ENCODE assay signal across 11 cellular contexts in the genomic region with DNA sequence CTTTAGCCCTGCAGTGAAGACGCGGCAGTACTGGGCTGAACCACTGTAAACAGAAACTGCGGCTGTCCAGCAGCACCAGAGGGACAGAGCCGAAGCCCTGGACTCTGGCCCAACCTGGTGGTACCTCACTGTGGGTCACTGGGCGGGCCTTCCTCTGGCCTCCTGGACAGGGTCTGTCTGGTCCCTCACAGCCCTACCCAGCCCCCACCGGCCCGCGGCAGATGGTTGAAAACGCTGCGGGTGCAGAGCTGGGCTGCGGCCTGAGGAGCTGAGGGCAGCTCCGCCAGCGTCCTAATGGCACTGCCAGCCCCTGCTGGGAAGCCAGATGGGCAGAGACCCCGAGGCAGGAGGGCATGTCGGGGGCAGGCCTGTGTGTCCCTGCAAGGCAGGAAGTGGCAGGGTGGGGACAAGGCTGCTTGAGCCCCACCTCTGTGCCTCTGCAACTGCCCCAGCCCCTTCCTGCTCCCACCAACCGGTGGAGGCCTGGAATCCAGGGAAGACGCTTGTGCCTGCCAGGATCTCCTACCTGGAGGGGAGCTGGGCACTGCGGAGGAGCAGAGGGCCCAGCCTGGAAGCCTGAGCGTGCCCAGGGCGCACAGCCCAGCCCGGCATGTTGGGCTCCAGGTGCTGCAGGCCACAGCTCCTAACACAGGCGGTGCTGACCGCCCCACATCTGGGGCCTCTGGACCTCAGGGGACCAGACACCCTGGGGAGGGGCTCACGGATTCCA. TPM values are rescaled to one million over a fixed set of nuclear protein-coding genes. Genes with fewer than 3 reads are reported as not detected.
DNase-seq lines count a peak whose midpoint lies in the region; ATAC-seq and TF ChIP-seq lines count a peak whose summit lies in the region.
"Had no signal": no experiment of that assay in that cellular context is flagged by ENCODE, and none has a peak within 500 bp of the region (broad histone marks: within the 10 kb centered on the region; RNA-seq: fewer than 3 reads in every experiment).

No MANE protein-coding gene starts in this region.

- no peak overlapping the region for H3K4me3 ChIP-seq in RWPE2 (ENCODE audit: severe bottlenecking)
- H3K4me3 ChIP-seq in transverse colon: no peak overlapping the region

- H3K9me3 Mint-ChIP-seq in effector memory CD8-positive, alpha-beta T cell: no peaks in the 10 kb centered on the region
- no peaks in the 10 kb centered on the region for H3K9me3 Mint-ChIP-seq in natural killer cell
- no peaks in the 10 kb centered on the region for H3K9me3 Mint-ChIP-seq in activated CD8-positive, alpha-beta memory T cell treated with anti-CD3 and anti-CD28 coated beads, Interleukin-2, amount 10 ng/mL, durations not matched to agents 7 days and 5 days (ENCODE audit: low read depth)
- H3K9me3 Mint-ChIP-seq: activated T-helper 1 cell treated with anti-CD3 and anti-CD28 coated beads, Interleukin-12 subunit alpha, Interleukin-12 subunit beta, Interleukin-2, Interleukin-4 antibody, amounts not matched to agents 30 ng/mL and 10 ng/mL and 1 ng/mL, durations not matched to agents 14 hours and 24 hours and 36 hours had no signal

- H3K27me3 Mint-ChIP-seq in effector memory CD8-positive, alpha-beta T cell: no peaks in the 10 kb centered on the region
- H3K27me3 Mint-ChIP-seq in natural killer cell (ENCODE audit: low read depth in 2 of 2): no peaks in the 10 kb centered on the region
- H3K27me3 Mint-ChIP-seq in activated CD8-positive, alpha-beta memory T cell treated with anti-CD3 and anti-CD28 coated beads, Interleukin-2, amount 10 ng/mL, durations not matched to agents 7 days and 5 days: no peaks in the 10 kb centered on the region

- TF ChIP-seq POLR2A in transverse colon (IDR thresholded peaks at IDR 0.05): no peak

- H3K27ac ChIP-seq in RWPE2 (ENCODE audit: poor library complexity, severe bottlenecking) (no peak overlapping the region), transverse colon (peak overlapping the region; percentile 1 to 44 (median 19))
- H3K27ac ChIP-seq: epithelial cell of prostate had no signal

- in situ Hi-C loops in transverse colon (cut with MboI; ENCODE audit: low pct_ligation_motif_present in 1 of 4, low pct_unique_long_range_greater_than_20kb in 1 of 4, low sequenced_read_pairs in 3 of 4): no loop called here

- CTCF ChIA-PET in activated CD8-positive, alpha-beta memory T cell treated with anti-CD3 and anti-CD28 coated beads, Interleukin-2, amount 10 ng/mL, durations not matched to agents 7 days and 5 days (lab: Charles Lee): no interaction called here

- ATAC-seq in RWPE2 (ENCODE audit: low read depth) (no peak), natural killer cell (no peak), GM19397 (IDR thresholded peaks at IDR 0.05; ENCODE audit: unreplicated experiment) (no peak), HG03045 (IDR thresholded peaks at IDR 0.05; ENCODE audit: unreplicated experiment) (no peak)
- no peak for ATAC-seq in effector memory CD8-positive, alpha-beta T cell (replicated peaks)
- ATAC-seq in activated CD8-positive, alpha-beta memory T cell treated with anti-CD3 and anti-CD28 coated beads, Interleukin-2, amount 10 ng/mL, durations not matched to agents 7 days and 5 days: no peak
- ATAC-seq: activated CD4-positive, CD25-positive, alpha-beta regulatory T cell treated with anti-CD3 and anti-CD28 coated beads, Interleukin-2, amount 50 U/mL, for 24 hours had no signal

- H3K4me1 ChIP-seq in RWPE2 (ENCODE audit: insufficient read depth, poor library complexity, severe bottlenecking) (peaks cover 3% of the 10 kb centered on the region), transverse colon (peaks cover 8 to 46% (median 19%) of the 10 kb centered on the region in 4 donors)

- no peak for TF ChIP-seq EP300 in transverse colon (IDR thresholded peaks at IDR 0.05; ENCODE audit: low read depth)

- no peaks in the 10 kb centered on the region for H3K27me3 ChIP-seq in RWPE2 (ENCODE audit: insufficient read depth, poor library complexity, severe bottlenecking)
- no peaks in the 10 kb centered on the region for H3K27me3 ChIP-seq in transverse colon

- DNase-seq in RWPE2 (ENCODE audit: low spot score) (peak; percentile 50), natural killer cell (no peak), transverse colon (no peak)
- no peak for DNase-seq in effector memory CD8-positive, alpha-beta T cell
- DNase-seq in activated CD8-positive, alpha-beta memory T cell treated with anti-CD3 and anti-CD28 coated beads, Interleukin-2, amount 10 ng/mL, durations not matched to agents 7 days and 5 days: no peak
- DNase-seq: SW 1271 had no signal

- H3K27ac Mint-ChIP-seq in effector memory CD8-positive, alpha-beta T cell: peak overlapping the region; percentile 83 to 88
- H3K27ac Mint-ChIP-seq in natural killer cell: peak overlapping the region; percentile 64 to 82
- no peak overlapping the region for H3K27ac Mint-ChIP-seq in activated CD8-positive, alpha-beta memory T cell treated with anti-CD3 and anti-CD28 coated beads, Interleukin-2, amount 10 ng/mL, durations not matched to agents 7 days and 5 days
- H3K27ac Mint-ChIP-seq: activated T-helper 1 cell treated with anti-CD3 and anti-CD28 coated beads, Interleukin-12 subunit alpha, Interleukin-12 subunit beta, Interleukin-2, Interleukin-4 antibody, amounts not matched to agents 30 ng/mL and 10 ng/mL and 1 ng/mL, durations not matched to agents 14 hours and 24 hours and 36 hours had no signal

- 86% methylated on average over 15 of the region's 24 CpGs; no CpG with 5 or more reads in 1 of the 2 donors for WGBS in transverse colon (ENCODE audit: low coverage in 1 of 2), 2 donors

- intact Hi-C loops in natural killer cell (cut with micrococcal nuclease): no loop called here
- intact Hi-C loops in transverse colon (cut with DNase I; ENCODE audit: low total_unique reads): no loop called here

- TF ChIP-seq CTCF in RWPE2 (IDR thresholded peaks at IDR 0.05; ENCODE audit: poor library complexity, severe bottlenecking): no peak
- TF ChIP-seq CTCF in natural killer cell (IDR thresholded peaks at IDR 0.05): no peak
- TF ChIP-seq CTCF in transverse colon (IDR thresholded peaks at IDR 0.05): no peak

- H3K9me3 ChIP-seq in RWPE2 (ENCODE audit: severe bottlenecking) (no peaks in the 10 kb centered on the region), transverse colon (no peaks in the 10 kb centered on the region)

- H3K4me1 Mint-ChIP-seq in effector memory CD8-positive, alpha-beta T cell (ENCODE audit: low read depth in 2 of 2): peaks cover 27 to 30% of the 10 kb centered on the region in 2 donors
- H3K4me1 Mint-ChIP-seq in natural killer cell: peaks cover 30 to 54% of the 10 kb centered on the region in 2 donors
- H3K4me1 Mint-ChIP-seq in activated CD8-positive, alpha-beta memory T cell treated with anti-CD3 and anti-CD28 coated beads, Interleukin-2, amount 10 ng/mL, durations not matched to agents 7 days and 5 days: peaks cover 9% of the 10 kb centered on the region

- peaks cover 11% of the 10 kb centered on the region for H3K36me3 Mint-ChIP-seq in effector memory CD8-positive, alpha-beta T cell (ENCODE audit: insufficient read depth)
- no peaks in the 10 kb centered on the region for H3K36me3 Mint-ChIP-seq in natural killer cell
- no peaks in the 10 kb centered on the region for H3K36me3 Mint-ChIP-seq in activated CD8-positive, alpha-beta memory T cell treated with anti-CD3 and anti-CD28 coated beads, Interleukin-2, amount 10 ng/mL, durations not matched to agents 7 days and 5 days

- H3K36me3 ChIP-seq in RWPE2 (ENCODE audit: low read depth) (no peaks in the 10 kb centered on the region), transverse colon (no peaks in the 10 kb centered on the region)

- H3K4me3 Mint-ChIP-seq in effector memory CD8-positive, alpha-beta T cell: peak overlapping the region in 1 of 2 donors; percentile 21
- peak overlapping the region; percentile 67 for H3K4me3 Mint-ChIP-seq in natural killer cell
- no peak overlapping the region for H3K4me3 Mint-ChIP-seq in activated CD8-positive, alpha-beta memory T cell treated with anti-CD3 and anti-CD28 coated beads, Interleukin-2, amount 10 ng/mL, durations not matched to agents 7 days and 5 days
- H3K4me3 Mint-ChIP-seq: activated T-helper 1 cell treated with anti-CD3 and anti-CD28 coated beads, Interleukin-12 subunit alpha, Interleukin-12 subunit beta, Interleukin-2, Interleukin-4 antibody, amounts not matched to agents 30 ng/mL and 10 ng/mL and 1 ng/mL, durations not matched to agents 14 hours and 24 hours and 36 hours had no signal

RNA-seq across cellular contexts. Expression of a gene that starts 36.3 kb away (rescaled TPM):
- total RNA-seq in natural killer cell (10 to 100 TPM; 18.9 to 35.9 (median 28.8) TPM), transverse colon (10 to 100 TPM; 16.1 to 38.6 (median 26.5) TPM)
- total RNA-seq in activated CD8-positive, alpha-beta memory T cell treated with anti-CD3 and anti-CD28 coated beads, Interleukin-2, amount 10 ng/mL, durations not matched to agents 7 days and 5 days: 1 to 10 TPM; 7.0 to 8.6 TPM
